In the genomic region with DNA sequence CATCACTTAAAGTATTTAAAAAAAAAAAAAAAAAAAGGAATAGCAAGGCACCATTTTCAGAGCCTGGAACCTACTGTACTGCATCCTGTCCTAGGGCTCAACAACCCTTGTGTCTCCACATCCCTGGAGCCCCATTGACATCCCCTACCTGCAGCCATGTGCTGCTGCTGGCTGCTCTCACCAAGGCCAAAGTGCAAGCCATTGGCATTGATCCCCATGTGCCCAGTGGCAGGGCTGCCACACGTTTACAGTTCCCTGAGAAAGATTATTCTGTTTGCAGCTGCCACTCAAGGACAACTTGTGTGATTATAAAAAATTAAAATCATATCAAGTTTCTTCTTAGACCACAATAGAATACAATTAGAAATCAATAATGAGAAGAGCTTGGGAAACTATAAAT, we compare ENCODE assay signal across 6 cellular contexts.
"Had no signal": no experiment of that assay in that cellular context is flagged by ENCODE, and none has a peak within 500 bp of the region (broad histone marks: within the 10 kb centered on the region; RNA-seq: fewer than 3 reads in every experiment).

No MANE protein-coding gene starts in this region.

- H3K9me3 Mint-ChIP-seq: H9 had no signal

- ATAC-seq: K562 had no signal

- H3K4me3 ChIP-seq: GM23248, K562 had no signal

- H3K27ac Mint-ChIP-seq: H9 had no signal

- H3K4me3 Mint-ChIP-seq: H9 had no signal

- H3K27ac ChIP-seq: GM23248 had no signal

- DNase-seq: GM23248, GOT3, H9, HCEC 1CT, IMR-90 had no signal
